Comparison of ENCODE assay signal across 2 cellular contexts in the genomic region with DNA sequence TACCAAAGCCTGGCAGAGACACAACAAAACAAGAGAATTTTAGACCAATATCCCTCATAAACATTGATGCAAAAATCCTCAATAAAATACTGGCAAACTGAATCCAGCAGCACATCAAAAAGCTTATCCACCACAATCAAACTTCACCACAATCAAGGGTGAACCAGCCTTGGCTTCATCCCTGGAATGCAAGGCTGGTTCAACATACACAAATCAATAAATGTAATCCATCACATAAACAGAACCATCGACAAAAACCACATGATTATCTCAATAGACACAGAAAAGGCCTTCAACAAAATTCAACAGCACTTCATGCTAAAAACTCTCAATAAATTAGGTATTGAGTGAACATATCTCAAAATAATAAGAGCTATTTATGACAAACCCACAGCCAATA. TPM values are rescaled to one million over a fixed set of nuclear protein-coding genes. Genes with fewer than 3 reads are reported as not detected.
"Had no signal": no experiment of that assay in that cellular context is flagged by ENCODE, and none has a peak within 500 bp of the region (broad histone marks: within the 10 kb centered on the region; RNA-seq: fewer than 3 reads in every experiment).

No MANE protein-coding gene starts in this region.

RNA-seq across cellular contexts. Expression of a gene that starts 12.0 kb away (rescaled TPM):
- total RNA-seq: G401, GM12878 had no signal
- polyA plus RNA-seq: GM12878 had no signal

RNA-seq across cellular contexts. Expression of a gene that starts 14.0 kb away (rescaled TPM):
- total RNA-seq: G401, GM12878 had no signal
- polyA plus RNA-seq: GM12878 had no signal
